8 cellular contexts compared by ENCODE assay signal in genomic region chr17:48307814-48308411, GRCh38.
DNase-seq lines count a peak whose midpoint lies in the region; ATAC-seq and TF ChIP-seq lines count a peak whose summit lies in the region.

No MANE protein-coding gene starts in this region.

- CTCF ChIA-PET in activated CD4-positive, alpha-beta T cell treated with anti-CD3 and anti-CD28 coated beads for 36 hours (lab: Charles Lee): interaction anchor here (0.6 to 3.0 kb wide), 36 partner anchors 11 to 325 kb away, joined by 3 to 29 read pairs (median 4); partner anchors contain the start of gene HOXB5

- peak; percentile 75 for ATAC-seq in activated CD4-positive, alpha-beta T cell treated with anti-CD3 and anti-CD28 coated beads for 36 hours
- ATAC-seq in effector memory CD8-positive, alpha-beta T cell (replicated peaks): peak; percentile 82
- ATAC-seq in mucosa of descending colon: peak; percentile 85
- peak; percentile 74 for ATAC-seq in stimulated activated naive CD8-positive, alpha-beta T cell treated with anti-CD3 and anti-CD28 coated beads, Interleukin-15, amount 100 ng/mL, for 72 hours
- ATAC-seq in GM21528 (IDR thresholded peaks at IDR 0.05; ENCODE audit: low FRiP score, unreplicated experiment): no peak

- H3K4me3 Mint-ChIP-seq in activated CD4-positive, alpha-beta T cell treated with anti-CD3 and anti-CD28 coated beads for 36 hours: no peak overlapping the region
- no peak overlapping the region for H3K4me3 Mint-ChIP-seq in effector memory CD8-positive, alpha-beta T cell
- no peak overlapping the region for H3K4me3 Mint-ChIP-seq in stimulated activated naive CD8-positive, alpha-beta T cell treated with anti-CD3 and anti-CD28 coated beads, Interleukin-15, amount 100 ng/mL, for 72 hours

- H3K36me3 ChIP-seq in mucosa of descending colon (ENCODE audit: low read depth): no peaks in the 10 kb centered on the region

- no peaks in the 10 kb centered on the region for H3K9me3 Mint-ChIP-seq in activated CD4-positive, alpha-beta T cell treated with anti-CD3 and anti-CD28 coated beads for 36 hours (ENCODE audit: low read depth)
- H3K9me3 Mint-ChIP-seq in effector memory CD8-positive, alpha-beta T cell: no peaks in the 10 kb centered on the region
- no peaks in the 10 kb centered on the region for H3K9me3 Mint-ChIP-seq in stimulated activated naive CD8-positive, alpha-beta T cell treated with anti-CD3 and anti-CD28 coated beads, Interleukin-15, amount 100 ng/mL, for 72 hours

- H3K9me3 ChIP-seq in mucosa of descending colon: no peaks in the 10 kb centered on the region

- H3K4me1 ChIP-seq in mucosa of descending colon (ENCODE audit: low read depth): no peaks in the 10 kb centered on the region

- H3K4me3 ChIP-seq in mucosa of descending colon: no peak overlapping the region

- no peak overlapping the region for H3K27ac Mint-ChIP-seq in activated CD4-positive, alpha-beta T cell treated with anti-CD3 and anti-CD28 coated beads for 36 hours
- peak overlapping the region in 1 of 2 donors; percentile 65 for H3K27ac Mint-ChIP-seq in effector memory CD8-positive, alpha-beta T cell
- H3K27ac Mint-ChIP-seq in stimulated activated naive CD8-positive, alpha-beta T cell treated with anti-CD3 and anti-CD28 coated beads, Interleukin-15, amount 100 ng/mL, for 72 hours: no peak overlapping the region

- peak; percentile 93 for TF ChIP-seq CTCF in 22Rv1 (IDR thresholded peaks at IDR 0.05)
- TF ChIP-seq CTCF in GM12873 (IDR thresholded peaks at IDR 0.05; ENCODE audit: insufficient read depth, low read depth, low read length, missing control alignments): peak; percentile 90
- peak; percentile 76 for TF ChIP-seq CTCF in mucosa of descending colon (IDR thresholded peaks at IDR 0.05)

- POLR2A ChIA-PET in activated CD4-positive, alpha-beta T cell treated with anti-CD3 and anti-CD28 coated beads for 36 hours (lab: Charles Lee): no interaction called here

- H3K36me3 Mint-ChIP-seq in activated CD4-positive, alpha-beta T cell treated with anti-CD3 and anti-CD28 coated beads for 36 hours (ENCODE audit: low read depth): no peaks in the 10 kb centered on the region
- H3K36me3 Mint-ChIP-seq in effector memory CD8-positive, alpha-beta T cell (ENCODE audit: insufficient read depth): peaks cover 4% of the 10 kb centered on the region

- H3K27ac ChIP-seq in 22Rv1: no peak overlapping the region

- intact Hi-C loops in activated CD4-positive, alpha-beta T cell treated with anti-CD3 and anti-CD28 coated beads for 36 hours (cut with DNase I, micrococcal nuclease): no loop called here
- intact Hi-C loops in mucosa of descending colon (cut with DNase I, micrococcal nuclease): no loop called here

- DNase-seq in NCI-H2171 (lab: John Stamatoyannopoulos, UW) (peak; percentile 23), mucosa of descending colon (peak in 2 of 3 donors; percentile 69 to 80)
- DNase-seq in activated CD4-positive, alpha-beta T cell treated with anti-CD3 and anti-CD28 coated beads for 36 hours: peak; percentile 69
- peak; percentile 23 to 35 (median 34) for DNase-seq in effector memory CD8-positive, alpha-beta T cell
- DNase-seq in stimulated activated naive CD8-positive, alpha-beta T cell treated with anti-CD3 and anti-CD28 coated beads, Interleukin-15, amount 100 ng/mL, for 72 hours: peak; percentile 30 to 43

- peaks cover 15% of the 10 kb centered on the region for H3K4me1 Mint-ChIP-seq in activated CD4-positive, alpha-beta T cell treated with anti-CD3 and anti-CD28 coated beads for 36 hours
- H3K4me1 Mint-ChIP-seq in effector memory CD8-positive, alpha-beta T cell (ENCODE audit: low read depth in 2 of 2): peaks cover 10% of the 10 kb centered on the region in 2 donors
- H3K4me1 Mint-ChIP-seq in stimulated activated naive CD8-positive, alpha-beta T cell treated with anti-CD3 and anti-CD28 coated beads, Interleukin-15, amount 100 ng/mL, for 72 hours: peaks cover 11% of the 10 kb centered on the region

- no peaks in the 10 kb centered on the region for H3K27me3 Mint-ChIP-seq in activated CD4-positive, alpha-beta T cell treated with anti-CD3 and anti-CD28 coated beads for 36 hours
- H3K27me3 Mint-ChIP-seq in effector memory CD8-positive, alpha-beta T cell: no peaks in the 10 kb centered on the region
- H3K27me3 Mint-ChIP-seq in stimulated activated naive CD8-positive, alpha-beta T cell treated with anti-CD3 and anti-CD28 coated beads, Interleukin-15, amount 100 ng/mL, for 72 hours: no peaks in the 10 kb centered on the region

Comparison
In these comparisons a context has a peak if more than half of its experiments do, and no peak if none do; other contexts are left out.
1. DNase-seq: peak in every context shown above with its lines; median percentile 74 in mucosa of descending colon; 69 in activated CD4-positive, alpha-beta T cell treated with anti-CD3 and anti-CD28 coated beads for 36 hours; 36 in stimulated activated naive CD8-positive, alpha-beta T cell treated with anti-CD3 and anti-CD28 coated beads, Interleukin-15, amount 100 ng/mL, for 72 hours; 34 in effector memory CD8-positive, alpha-beta T cell; 23 in NCI-H2171.